ENCODE assay signal across 29 cellular contexts in genomic region chr10:12958546-12959110, GRCh38. TPM values are rescaled to one million over a fixed set of nuclear protein-coding genes. Genes with fewer than 3 reads are reported as not detected.
"Had no signal": no experiment of that assay in that cellular context is flagged by ENCODE, and none has a peak within 500 bp of the region (broad histone marks: within the 10 kb centered on the region; RNA-seq: fewer than 3 reads in every experiment).

No MANE protein-coding gene starts in this region.

- H3K4me3 Mint-ChIP-seq: activated B cell treated with CpG ODN at 0.5 μM for 24 hours; activated CD4-positive, alpha-beta memory T cell treated with anti-CD3 and anti-CD28 coated beads for 36 hours; activated CD4-positive, alpha-beta T cell treated with anti-CD3 and anti-CD28 coated beads, Interleukin-2, amount 10 ng/mL, durations not matched to agents 24 days and 14 days; activated naive CD4-positive, alpha-beta T cell treated with anti-CD3 and anti-CD28 coated beads, Interleukin-2, amount 10 ng/mL, durations not matched to agents 7 days and 5 days; activated naive CD8-positive, alpha-beta T cell treated with anti-CD3 and anti-CD28 coated beads for 36 hours; activated T-cell treated with anti-CD3 and anti-CD28 coated beads, Interleukin-2, amount 50 U/mL, for 72 hours had no signal

- H3K27me3 ChIP-seq: body of pancreas had no signal

- H3K27ac Mint-ChIP-seq: activated B cell treated with CpG ODN at 0.5 μM for 24 hours; activated CD4-positive, alpha-beta memory T cell treated with anti-CD3 and anti-CD28 coated beads for 36 hours; activated CD4-positive, alpha-beta T cell treated with anti-CD3 and anti-CD28 coated beads, Interleukin-2, amount 10 ng/mL, durations not matched to agents 24 days and 14 days; activated naive CD4-positive, alpha-beta T cell treated with anti-CD3 and anti-CD28 coated beads, Interleukin-2, amount 10 ng/mL, durations not matched to agents 7 days and 5 days; activated naive CD8-positive, alpha-beta T cell treated with anti-CD3 and anti-CD28 coated beads for 36 hours; activated T-cell treated with anti-CD3 and anti-CD28 coated beads, Interleukin-2, amount 50 U/mL, for 72 hours; activated T-helper 2 cell treated with anti-CD3 and anti-CD28 coated beads, Interferon-gamma antibody, Interleukin-2, Interleukin-4, amounts not matched to agents 10 μg/mL and 5 μg/mL and 100 μg/mL, durations not matched to agents 14 hours and 24 hours and 36 hours had no signal

- H3K9me3 ChIP-seq: body of pancreas had no signal

- H3K9me3 Mint-ChIP-seq: activated T-cell treated with anti-CD3 and anti-CD28 coated beads, Interleukin-2, amount 50 U/mL, for 72 hours; activated T-helper 2 cell treated with anti-CD3 and anti-CD28 coated beads, Interferon-gamma antibody, Interleukin-2, Interleukin-4, amounts not matched to agents 10 μg/mL and 5 μg/mL and 100 μg/mL, durations not matched to agents 14 hours and 24 hours and 36 hours had no signal

- H3K36me3 Mint-ChIP-seq: activated CD4-positive, alpha-beta memory T cell treated with anti-CD3 and anti-CD28 coated beads for 36 hours; activated naive CD4-positive, alpha-beta T cell treated with anti-CD3 and anti-CD28 coated beads, Interleukin-2, amount 10 ng/mL, durations not matched to agents 7 days and 5 days; activated naive CD8-positive, alpha-beta T cell treated with anti-CD3 and anti-CD28 coated beads for 36 hours had no signal

- H3K27ac ChIP-seq: body of pancreas had no signal

- H3K4me1 Mint-ChIP-seq: activated B cell treated with CpG ODN at 0.5 μM for 24 hours; activated CD4-positive, alpha-beta T cell treated with anti-CD3 and anti-CD28 coated beads, Interleukin-2, amount 10 ng/mL, durations not matched to agents 24 days and 14 days; activated naive CD4-positive, alpha-beta T cell treated with anti-CD3 and anti-CD28 coated beads, Interleukin-2, amount 10 ng/mL, durations not matched to agents 7 days and 5 days; activated naive CD8-positive, alpha-beta T cell treated with anti-CD3 and anti-CD28 coated beads for 36 hours had no signal

- H3K4me3 ChIP-seq: body of pancreas, K562 had no signal

- H3K27me3 Mint-ChIP-seq: activated naive CD4-positive, alpha-beta T cell treated with anti-CD3 and anti-CD28 coated beads, Interleukin-2, amount 10 ng/mL, durations not matched to agents 7 days and 5 days had no signal

- DNase-seq: activated B cell treated with CpG ODN at 0.5 μM for 24 hours; activated CD4-positive, alpha-beta memory T cell treated with anti-CD3 and anti-CD28 coated beads for 36 hours; activated CD4-positive, alpha-beta T cell treated with anti-CD3 and anti-CD28 coated beads for 1 hour; activated CD4-positive, alpha-beta T cell treated with anti-CD3 and anti-CD28 coated beads, Interleukin-2, amount 10 ng/mL, durations not matched to agents 24 days and 14 days; activated CD8-positive, alpha-beta memory T cell treated with anti-CD3 and anti-CD28 coated beads, Interleukin-2, amount 50 U/mL, for 4 hours; activated gamma-delta T cell treated with Interleukin-2 at 50 U/mL for 16 hours; activated naive CD4-positive, alpha-beta T cell treated with anti-CD3 and anti-CD28 coated beads, Interleukin-2, amount 10 ng/mL, durations not matched to agents 7 days and 5 days; activated naive CD8-positive, alpha-beta T cell treated with anti-CD3 and anti-CD28 coated beads for 36 hours; activated T-cell treated with anti-CD3 and anti-CD28 coated beads, Interleukin-2, amount 50 U/mL, for 72 hours; aorta; body of pancreas; Karpas-422; MM.1S; NCI-H1105; NCI-H1436; NCI-H1694 treated with DMSO at 0.1 percent for 48 hours; NCI-H2029 treated with DMSO at 0.1 percent for 48 hours; NCI-H345; NCI-H510A; NCI-H526 treated with DMSO at 0.1 percent for 48 hours; NCI-H82; SIG-M5; T-helper 2 cell; T1000 had no signal

- ATAC-seq: activated T-cell treated with anti-CD3 and anti-CD28 coated beads, Interleukin-2, amount 50 U/mL, for 72 hours; body of pancreas; K562 had no signal

RNA-seq across cellular contexts. Expression of gene CCDC3, which starts 42.9 kb away (rescaled TPM):
- total RNA-seq: activated CD8-positive, alpha-beta memory T cell treated with anti-CD3 and anti-CD28 coated beads for 36 hours; K562; OCI-LY7; RPMI7951 had no signal
- polyA plus RNA-seq: K562 had no signal
